13 cellular contexts compared by ENCODE assay signal in genomic region chr6:166415306-166415705, GRCh38. TPM values are rescaled to one million over a fixed set of nuclear protein-coding genes. Genes with fewer than 3 reads are reported as not detected.
DNase-seq lines count a peak whose midpoint lies in the region; ATAC-seq and TF ChIP-seq lines count a peak whose summit lies in the region.
"Had no signal": no experiment of that assay in that cellular context is flagged by ENCODE, and none has a peak within 500 bp of the region (broad histone marks: within the 10 kb centered on the region; RNA-seq: fewer than 3 reads in every experiment).

No MANE protein-coding gene starts in this region.

- POLR2A ChIA-PET in CD4-positive, alpha-beta T cell (lab: Charles Lee) = interaction anchor here (0.6 to 1.5 kb wide), 4 partner anchors 20 to 73 kb away, joined by 3 to 4 read pairs (median 4); partner anchors contain the start of gene SFT2D1
- POLR2A ChIA-PET in OCI-LY7 (lab: Charles Lee) = no interaction called here

- peak in 9 of 10 experiments; percentile 26 to 49 (median 38) for DNase-seq in CD4-positive, alpha-beta T cell
- DNase-seq in Jurkat, Clone E6-1 (ENCODE audit: low read depth, low spot score) = peak; percentile 80
- DNase-seq in activated T-helper 1 cell treated with Interleukin-2 at 50 U/mL for 16 hours (ENCODE audit: low read depth) (peak; percentile 45), mucosa of descending colon (peak in 1 of 3 donors; percentile 25), amniotic stem cell (lab: John Stamatoyannopoulos, UW) (no peak), left lung (no peak), OCI-LY7 (ENCODE audit: low spot score) (no peak)
- DNase-seq: H9, heart left ventricle, NCI-H1694, NCI-H446, SHP77 had no signal

- CTCF ChIA-PET in CD4-positive, alpha-beta T cell (lab: Charles Lee) = interaction anchor here (0.9 kb wide), 1 partner anchor 15 kb away, joined by 3 read pairs; no protein-coding TSS in a partner anchor
- CTCF ChIA-PET in OCI-LY7 (lab: Charles Lee; ENCODE audit: unreplicated experiment) = no interaction called here

- BruUV-seq in OCI-LY7 (replicated peaks; lab: Mats Ljungman, UMichigan) = no TSS peak

- no peak for ATAC-seq in CD4-positive, alpha-beta T cell (ENCODE audit: poor library complexity)
- ATAC-seq in mucosa of descending colon (peak; percentile 58), left lung (no peak)

- no peak overlapping the region for H2AFZ ChIP-seq in OCI-LY7 (ENCODE audit: low read length)

- no peaks in the 10 kb centered on the region for H3K9me3 ChIP-seq in CD4-positive, alpha-beta T cell (ENCODE audit: control insufficient read depth, low read length)
- H3K9me3 ChIP-seq in mucosa of descending colon (no peaks in the 10 kb centered on the region), left lung (no peaks in the 10 kb centered on the region), OCI-LY7 (ENCODE audit: low read length) (no peaks in the 10 kb centered on the region)
- H3K9me3 ChIP-seq: heart left ventricle had no signal

- peak overlapping the region; percentile 98 for H3K27ac Mint-ChIP-seq in CD4-positive, alpha-beta T cell
- H3K27ac Mint-ChIP-seq: B cell, H9 had no signal

- no peaks in the 10 kb centered on the region for H3K27me3 ChIP-seq in CD4-positive, alpha-beta T cell (ENCODE audit: control insufficient read depth, insufficient read depth, low read length)
- no peaks in the 10 kb centered on the region for H3K27me3 ChIP-seq in left lung
- H3K27me3 ChIP-seq: heart left ventricle had no signal

- peak overlapping the region; percentile 31 for H3K27ac ChIP-seq in CD4-positive, alpha-beta T cell (ENCODE audit: low read depth, low read length)
- no peak overlapping the region for H3K27ac ChIP-seq in left lung
- H3K27ac ChIP-seq in OCI-LY7 (ENCODE audit: low read depth, low read length, poor library complexity, severe bottlenecking) = no peak overlapping the region

- H3K9me3 Mint-ChIP-seq in CD4-positive, alpha-beta T cell = peaks cover 11% of the 10 kb centered on the region

- no peaks in the 10 kb centered on the region for H3K79me2 ChIP-seq in OCI-LY7 (ENCODE audit: insufficient read depth, low read depth, low read length)

- H3K4me1 ChIP-seq in mucosa of descending colon (ENCODE audit: low read depth) = no peaks in the 10 kb centered on the region
- no peaks in the 10 kb centered on the region for H3K4me1 ChIP-seq in left lung
- H3K4me1 ChIP-seq in OCI-LY7 (ENCODE audit: insufficient read depth, low read length, poor library complexity, severe bottlenecking) = no peaks in the 10 kb centered on the region

- H3K36me3 ChIP-seq in mucosa of descending colon (ENCODE audit: low read depth) (no peaks in the 10 kb centered on the region), left lung (peaks cover 0 to 93% of the 10 kb centered on the region in 2 donors), OCI-LY7 (ENCODE audit: insufficient read depth, low read length) (no peaks in the 10 kb centered on the region)

- H3K27me3 Mint-ChIP-seq in CD4-positive, alpha-beta T cell = no peaks in the 10 kb centered on the region
- H3K27me3 Mint-ChIP-seq: B cell had no signal

- H3K36me3 Mint-ChIP-seq in CD4-positive, alpha-beta T cell (ENCODE audit: low read depth) = peaks cover 27% of the 10 kb centered on the region

- peak overlapping the region; percentile 50 for H3K4me3 Mint-ChIP-seq in CD4-positive, alpha-beta T cell
- H3K4me3 Mint-ChIP-seq: B cell, H9 had no signal

- H3K4me2 ChIP-seq in OCI-LY7 (ENCODE audit: low read length) = no peak overlapping the region

- no peaks in the 10 kb centered on the region for H3K9me2 ChIP-seq in OCI-LY7 (ENCODE audit: insufficient read depth, low read length)

- peaks cover 94% of the 10 kb centered on the region for H3K4me1 Mint-ChIP-seq in CD4-positive, alpha-beta T cell (ENCODE audit: low read depth)

- intact Hi-C loops in CD4-positive, alpha-beta T cell (cut with DNase I, micrococcal nuclease) = loop anchor here (5.0 to 10.0 kb wide), 2 partner anchors 33 to 209 kb away; partner anchors contain the start of genes MPC1 (in 2 of the 2) and RPS6KA2 (in 1 of the 2)
- intact Hi-C loops in mucosa of descending colon (cut with DNase I, micrococcal nuclease) = no loop called here
- intact Hi-C loops in left lung (cut with DNase I) = no loop called here
- intact Hi-C loops in OCI-LY7 (cut with micrococcal nuclease; ENCODE audit: unreplicated experiment) = no loop called here

- no peaks in the 10 kb centered on the region for H4K20me1 ChIP-seq in OCI-LY7 (ENCODE audit: insufficient read depth, low read length)

- no peak for TF ChIP-seq CTCF in CD4-positive, alpha-beta T cell (IDR thresholded peaks at IDR 0.05)
- no peak for TF ChIP-seq CTCF in mucosa of descending colon (IDR thresholded peaks at IDR 0.05)
- no peak for TF ChIP-seq CTCF in left lung (IDR thresholded peaks at IDR 0.05)
- no peak for TF ChIP-seq CTCF in OCI-LY7 (conservative IDR thresholded peaks at IDR 0.05; ENCODE audit: low read length)

- no peak overlapping the region for H3K4me3 ChIP-seq in Jurkat, Clone E6-1 (ENCODE audit: low read length)
- no peak overlapping the region for H3K4me3 ChIP-seq in mucosa of descending colon
- no peak overlapping the region for H3K4me3 ChIP-seq in left lung
- H3K4me3 ChIP-seq in OCI-LY7 (ENCODE audit: low read depth, low read length, poor library complexity, severe bottlenecking) = no peak overlapping the region
- H3K4me3 ChIP-seq: heart left ventricle had no signal

RNA-seq across cellular contexts. Expression of gene MPC1, which starts 32.6 kb away (rescaled TPM):
- 10 to 100 TPM; 17.4 to 19.3 TPM for total RNA-seq in CD4-positive, alpha-beta T cell
- 81.4 TPM for polyA plus RNA-seq in Jurkat, Clone E6-1 (2012; ENCODE audit: insufficient read depth, insufficient read length)
- total RNA-seq in mucosa of descending colon (100 to 1,000 TPM in 2 of 3 donors, 10 to 100 TPM in 1; 75.0 to 139 (median 117) TPM), left lung (10 to 100 TPM; 51.4 to 56.7 TPM), OCI-LY7 (2022) (37.5 and 38.1 TPM in 2 replicates)
- 36.1 and 38.9 TPM in 2 replicates for total RNA-seq in OCI-LY7 (2014; rRNA removed; shearing (Covaris generic))

Comparison
In these comparisons a context has a peak if more than half of its experiments do, and no peak if none do; other contexts are left out.
1. DNase-seq: peak in CD4-positive, alpha-beta T cell (9 of 10), Jurkat, Clone E6-1 (single experiment) and activated T-helper 1 cell treated with Interleukin-2 at 50 U/mL for 16 hours (single experiment); none in amniotic stem cell (single experiment), left lung (0 of 2) and OCI-LY7 (single experiment).
2. intact Hi-C loops: an anchor here in CD4-positive, alpha-beta T cell (5.0 to 10.0 kb wide); none called in mucosa of descending colon, left lung and OCI-LY7.